ENCODE assay signal across 8 cellular contexts in the genomic region with DNA sequence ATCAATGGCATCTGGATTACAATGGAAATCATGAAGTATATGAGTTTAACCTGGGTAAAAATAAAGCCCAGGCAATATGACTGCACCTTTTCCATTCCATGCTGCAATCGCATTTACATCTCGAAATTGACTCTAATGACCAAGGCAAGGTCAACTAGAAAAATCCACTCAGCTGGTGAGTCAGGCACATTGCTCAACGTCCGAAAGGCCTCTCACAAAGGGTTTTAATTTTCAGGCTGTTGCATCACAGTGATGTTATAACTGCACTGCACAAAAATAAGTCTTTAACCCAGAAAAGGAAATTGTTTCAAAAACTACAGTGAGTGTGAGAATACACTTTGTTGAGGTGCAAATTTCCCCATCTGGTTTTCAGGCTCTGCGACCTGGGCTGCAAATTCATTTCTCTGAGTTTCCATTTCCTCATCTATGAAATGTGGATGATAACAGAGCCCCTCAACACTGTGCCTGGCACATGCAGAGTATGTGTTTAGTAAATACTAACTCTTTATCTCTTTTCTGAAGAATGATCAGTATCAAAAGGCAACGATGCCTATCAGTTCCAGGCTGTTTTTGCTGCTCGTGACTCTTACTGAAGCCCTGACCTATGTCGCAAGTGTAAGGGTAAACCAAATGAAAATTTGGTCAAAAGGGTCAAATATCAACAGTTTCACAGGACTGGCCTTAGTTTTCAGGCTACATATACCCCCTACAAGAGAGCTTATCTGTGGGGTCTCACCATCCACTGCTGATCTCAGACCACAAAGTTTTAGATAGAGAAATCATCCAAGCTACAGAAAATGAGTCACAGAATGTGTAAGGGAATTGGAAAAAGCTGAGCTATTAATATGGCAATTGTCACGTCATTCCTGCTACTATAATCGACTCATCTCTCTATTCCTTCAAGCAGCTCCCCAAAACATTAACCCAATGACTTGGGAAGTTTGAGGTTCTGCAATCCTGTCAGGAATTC. TPM values are rescaled to one million over a fixed set of nuclear protein-coding genes. Genes with fewer than 3 reads are reported as not detected.
DNase-seq lines count a peak whose midpoint lies in the region; ATAC-seq, FAIRE-seq and TF ChIP-seq lines count a peak whose summit lies in the region.

No MANE protein-coding gene starts in this region.

- TF ChIP-seq CTCF in PC-9 (conservative IDR thresholded peaks at IDR 0.05) (no peak), coronary artery (IDR thresholded peaks at IDR 0.05) (no peak), nephron (IDR thresholded peaks at IDR 0.05; ENCODE audit: unreplicated experiment in 3 of 3) (no peak)

- CTCF ChIA-PET in PC-9 (lab: Charles Lee) = interaction anchor here (0.6 to 1.2 kb wide), 5 partner anchors 22 to 330 kb away, joined by 3 to 5 read pairs (median 4); no protein-coding TSS in a partner anchor

- no peaks in the 10 kb centered on the region for H3K36me3 Mint-ChIP-seq in nephron (ENCODE audit: low read depth)

- intact Hi-C loops in PC-9 (cut with micrococcal nuclease; ENCODE audit: unreplicated experiment) = loop anchor here (5.0 kb wide), 1 partner anchor 107 kb away; no protein-coding TSS in a partner anchor

- peaks cover 84% of the 10 kb centered on the region for H3K79me2 ChIP-seq in PC-9 (ENCODE audit: low read depth)

- POLR2A ChIA-PET in PC-9 (lab: Charles Lee; ENCODE audit: unreplicated experiment) = interaction anchor here (0.6 to 0.8 kb wide), 2 partner anchors 98 to 386 kb away, joined by 3 to 4 read pairs; no protein-coding TSS in a partner anchor

- no peak overlapping the region for H2AFZ ChIP-seq in PC-9

- no peaks in the 10 kb centered on the region for H3K36me3 ChIP-seq in PC-9 (ENCODE audit: low read depth)

- DNase-seq in GM19239 (ENCODE audit: insufficient read length, low spot score) (no peak), PC-9 (peak; percentile 53 to 89), coronary artery (ENCODE audit: low spot score) (no peak), DMS79 (lab: John Stamatoyannopoulos, UW) (no peak)

- H3K27ac Mint-ChIP-seq in nephron = peak overlapping the region in 1 of 3 experiments; percentile 33

- peaks cover 59% of the 10 kb centered on the region for H3K4me1 ChIP-seq in PC-9 (replicated peaks; ENCODE audit: insufficient read depth)

- no peaks in the 10 kb centered on the region for H3K9me2 ChIP-seq in PC-9 (ENCODE audit: insufficient read depth)

- peaks cover 31% of the 10 kb centered on the region for H3F3A ChIP-seq in PC-9 (ENCODE audit: insufficient read depth, low read depth)

- TSS peak; percentile 35 for BruUV-seq in PC-9 (replicated peaks; lab: Mats Ljungman, UMichigan)

- H3K4me3 Mint-ChIP-seq in nephron = peak overlapping the region; percentile 79 to 88 (median 87)

- H3K27me3 ChIP-seq in PC-9 (ENCODE audit: insufficient read depth, low read depth) = no peaks in the 10 kb centered on the region

- peaks cover 31% of the 10 kb centered on the region for H3K4me1 Mint-ChIP-seq in nephron

- no peaks in the 10 kb centered on the region for H3K9me3 ChIP-seq in PC-9 (ENCODE audit: insufficient read depth, low read depth)

- peaks cover under 1% of the 10 kb centered on the region for H3K27me3 Mint-ChIP-seq in nephron (ENCODE audit: low read depth)

- no peaks in the 10 kb centered on the region for H4K20me1 ChIP-seq in PC-9 (ENCODE audit: insufficient read depth)

- H3K4me3 ChIP-seq in PC-9 (peak overlapping the region; percentile 41; the same call in 1 of the 2 replicates), coronary artery (peak overlapping the region; percentile 30)

- ATAC-seq in GM19351 (IDR thresholded peaks at IDR 0.05; ENCODE audit: unreplicated experiment) (no peak), GM18868 (IDR thresholded peaks at IDR 0.05; ENCODE audit: unreplicated experiment) (no peak), HG02970 (IDR thresholded peaks at IDR 0.05; ENCODE audit: low FRiP score, unreplicated experiment) (no peak)

- H3K27ac ChIP-seq in PC-9 = peak overlapping the region; percentile 99
- H3K27ac ChIP-seq in coronary artery = peak overlapping the region; percentile 43 to 67

- peak; percentile 86 for FAIRE-seq in GM19239 (lab: Jason Lieb, UNC)

- no peaks in the 10 kb centered on the region for H3K9me3 Mint-ChIP-seq in nephron

- peak overlapping the region; percentile 73 for H3K4me2 ChIP-seq in PC-9

RNA-seq across cellular contexts. Expression of gene NFIL3, which starts 4.1 kb away (rescaled TPM):
- 8.5 and 9.3 TPM in 2 replicates for total RNA-seq in PC-9 (2021)

RNA-seq across cellular contexts. Expression of gene AUH, which starts 57.8 kb away (rescaled TPM):
- total RNA-seq in PC-9 (2021) = 24.9 and 31.1 TPM in 2 replicates

Comparison
In these comparisons a context has a peak if more than half of its experiments do, and no peak if none do; other contexts are left out.
1. DNase-seq: peak in PC-9 (2 of 2); none in GM19239 (single experiment), coronary artery (single experiment) and DMS79 (single experiment).